19 cellular contexts compared by ENCODE assay signal in the genomic region with DNA sequence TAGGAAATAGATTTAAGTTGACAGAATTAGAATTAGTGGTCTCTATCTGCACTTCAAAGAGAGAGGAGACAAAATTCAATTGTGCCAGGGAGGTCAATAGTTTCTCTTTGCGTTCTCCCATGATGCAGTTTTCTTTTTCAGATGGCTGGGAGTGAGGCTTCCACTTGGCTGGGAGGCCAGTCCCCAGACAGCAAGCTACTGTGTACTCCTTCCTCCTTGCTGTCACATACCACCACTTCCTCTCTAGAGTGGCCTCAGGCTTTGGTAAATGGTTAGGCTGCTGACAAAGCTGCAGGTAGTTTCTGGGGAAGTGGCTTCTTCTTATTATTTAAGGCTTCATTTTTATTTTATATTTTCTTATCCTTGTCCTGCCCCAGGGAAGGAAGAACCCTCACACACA.
"Had no signal": no experiment of that assay in that cellular context is flagged by ENCODE, and none has a peak within 500 bp of the region (broad histone marks: within the 10 kb centered on the region; RNA-seq: fewer than 3 reads in every experiment).

No MANE protein-coding gene starts in this region.

- H3K36me3 ChIP-seq: ovary, right atrium auricular region, stomach, thoracic aorta, transverse colon had no signal

- DNase-seq: cortex of kidney; dorsolateral prefrontal cortex; effector CD8-positive, alpha-beta T cell; glutamatergic neuron; islet precursor cell; mammary epithelial cell; natural killer cell; nucleus accumbens; ovary; small intestine; stimulated activated CD4-positive, alpha-beta T cell treated with anti-CD3 and anti-CD28 coated beads, Interleukin-12 subunit alpha, Interleukin-12 subunit beta, amount 100 ng/mL, for 4 hours; stimulated activated naive CD4-positive, alpha-beta T cell; stomach; substantia nigra; transverse colon had no signal

- FAIRE-seq: frontal cortex, small intestine had no signal

- H3K4me1 ChIP-seq: right atrium auricular region, stomach, transverse colon had no signal

- H3K4me3 ChIP-seq: dorsolateral prefrontal cortex, ovary, right atrium auricular region, stomach, thoracic aorta, transverse colon had no signal

- H3K27me3 ChIP-seq: ovary, right atrium auricular region, stomach, transverse colon had no signal

- ATAC-seq: left lobe of liver, natural killer cell had no signal

- H3K27ac ChIP-seq: dorsolateral prefrontal cortex, ovary, right atrium auricular region, stomach, thoracic aorta, transverse colon had no signal

- H3K9me3 ChIP-seq: ovary, right atrium auricular region, stomach, thoracic aorta, transverse colon had no signal
